In genomic region chr9:38176256-38176655, GRCh38 we compare ENCODE assay signal across 24 cellular contexts.
"Had no signal": no experiment of that assay in that cellular context is flagged by ENCODE, and none has a peak within 500 bp of the region (broad histone marks: within the 10 kb centered on the region; RNA-seq: fewer than 3 reads in every experiment).

No MANE protein-coding gene starts in this region.

- H3K27me3 ChIP-seq: adrenal gland, body of pancreas, esophagus muscularis mucosa, neutrophil, ovary had no signal

- H3K27ac ChIP-seq: adrenal gland, body of pancreas, esophagus muscularis mucosa, heart right ventricle, neutrophil, ovary, skin epidermis, thoracic aorta, VCaP had no signal

- H3K4me1 ChIP-seq: adrenal gland, esophagus muscularis mucosa had no signal

- H3K4me3 ChIP-seq: adrenal gland, body of pancreas, esophagus muscularis mucosa, heart right ventricle, ovary, skin epidermis, thoracic aorta had no signal

- DNase-seq: activated CD4-positive, alpha-beta T cell treated with anti-CD3 and anti-CD28 coated beads for 4 hours; activated CD4-positive, alpha-beta T cell treated with anti-CD3 and anti-CD28 coated beads, Interleukin-2, amount 50 U/mL, for 4 hours; activated effector memory CD4-positive, alpha-beta T cell treated with anti-CD3 and anti-CD28 coated beads, Interleukin-2, amount 50 U/mL, for 16 hours; activated naive CD4-positive, alpha-beta T cell treated with anti-CD3 and anti-CD28 coated beads for 36 hours; activated naive CD8-positive, alpha-beta T cell treated with anti-CD3 and anti-CD28 coated beads for 36 hours; activated T-cell treated with anti-CD3 and anti-CD28 coated beads for 4 hours; activated T-cell treated with anti-CD3 and anti-CD28 coated beads, Interleukin-2, amount 50 U/mL, for 72 hours; aorta; body of pancreas; cortex of kidney; foreskin melanocyte; heart right ventricle; naive B cell; nephron progenitor cell; ovary; stimulated activated CD4-positive, alpha-beta T cell treated with anti-CD3 and anti-CD28 coated beads, Interleukin-12 subunit alpha, Interleukin-12 subunit beta, amount 100 ng/mL, for 4 hours; stimulated activated CD4-positive, alpha-beta T cell treated with anti-CD3 and anti-CD28 coated beads, Interleukin-4, amount 100 ng/mL, for 1 hour; trophoblast cell had no signal

- H3K9me3 ChIP-seq: adrenal gland, body of pancreas, neutrophil had no signal

- H3K36me3 ChIP-seq: adrenal gland, esophagus muscularis mucosa, heart right ventricle, neutrophil, ovary, thoracic aorta had no signal
